In the genomic region with DNA sequence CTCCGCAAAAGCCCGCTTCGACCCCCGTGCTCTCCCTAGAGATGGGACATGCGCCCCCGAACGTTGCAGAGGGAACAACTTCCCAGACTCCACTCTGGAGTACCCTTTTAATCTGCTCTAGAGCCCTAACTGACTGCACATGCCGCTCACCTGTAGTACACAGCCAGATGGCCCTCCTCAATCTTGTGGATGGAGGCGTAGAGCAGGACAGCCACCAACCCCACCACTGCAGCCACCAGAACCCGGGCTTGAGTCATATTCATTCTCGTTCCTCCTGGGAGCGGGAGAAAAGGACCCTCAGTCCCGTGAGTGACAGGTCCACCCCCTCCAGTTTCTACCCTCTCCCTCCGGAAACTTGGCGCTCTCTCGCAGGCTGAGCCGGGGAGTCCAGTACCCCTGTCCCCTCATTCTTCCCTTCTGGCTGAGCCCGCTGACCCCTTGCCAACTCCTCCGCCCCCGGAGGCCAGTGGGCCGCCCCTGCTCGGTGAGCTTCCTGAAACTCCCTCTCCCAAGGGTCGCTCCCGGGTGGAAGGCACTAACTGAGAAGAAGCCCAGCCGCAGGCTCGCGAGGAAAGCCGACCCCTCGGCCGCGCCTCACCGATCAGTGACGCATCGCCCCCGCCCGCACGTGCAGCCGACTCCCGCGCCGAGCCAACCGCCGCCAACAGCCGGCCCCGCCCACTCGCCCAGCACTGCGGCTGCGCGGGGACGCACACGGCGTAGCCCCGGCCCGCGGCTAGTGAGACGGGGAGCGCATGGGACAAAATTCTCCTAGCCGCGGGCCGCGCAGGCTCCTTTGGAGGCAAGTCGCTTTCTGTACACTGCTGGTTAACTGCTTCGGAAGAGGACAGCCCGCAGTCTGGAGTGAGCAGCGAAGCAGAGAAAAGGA, we compare ENCODE assay signal across 1 cellular context.
TF ChIP-seq lines count a peak whose summit lies in the region.

A gene (minus strand): TSS at position 666 of the 889 bp plus-strand sequence. CDS start 403 bp downstream, at position 263.

TF ChIP-seq in HepG2, 621 proteins besides CTCF, POLR2A, EP300 and RAD21 (continued from another document and continues in another):
- TF ChIP-seq, protein P1, sequence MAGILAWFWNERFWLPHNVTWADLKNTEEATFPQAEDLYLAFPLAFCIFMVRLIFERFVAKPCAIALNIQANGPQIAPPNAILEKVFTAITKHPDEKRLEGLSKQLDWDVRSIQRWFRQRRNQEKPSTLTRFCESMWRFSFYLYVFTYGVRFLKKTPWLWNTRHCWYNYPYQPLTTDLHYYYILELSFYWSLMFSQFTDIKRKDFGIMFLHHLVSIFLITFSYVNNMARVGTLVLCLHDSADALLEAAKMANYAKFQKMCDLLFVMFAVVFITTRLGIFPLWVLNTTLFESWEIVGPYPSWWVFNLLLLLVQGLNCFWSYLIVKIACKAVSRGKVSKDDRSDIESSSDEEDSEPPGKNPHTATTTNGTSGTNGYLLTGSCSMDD (CRISPR knock-in tag; IDR thresholded peaks at IDR 0.05) = 0 out of 2 replicates have a peak, but pooled peaks have one; percentile 25
- TF ChIP-seq TRIM24 (CRISPR knock-in tag; IDR thresholded peaks at IDR 0.05) (no peak), RXRB (CRISPR knock-in tag; IDR thresholded peaks at IDR 0.05; ENCODE audit: borderline replicate concordance) (peak; percentile 37; the same call in 1 of the 2 replicates), TEAD3 (CRISPR knock-in tag; optimal IDR thresholded peaks at IDR 0.05; ENCODE audit: borderline replicate concordance) (peak; percentile 39), SP2 (CRISPR knock-in tag; IDR thresholded peaks at IDR 0.05) (peak; percentile 35; the same call in 1 of the 2 replicates), ARNT (IDR thresholded peaks at IDR 0.05) (no peak), NKX3-1 (CRISPR knock-in tag; IDR thresholded peaks at IDR 0.05) (peak; percentile 65; the same call in 1 of the 2 replicates), TBX2 (CRISPR knock-in tag; IDR thresholded peaks at IDR 0.05; ENCODE audit: borderline replicate concordance) (peak; percentile 72; the same call in 1 of the 2 replicates), SMAD9 (CRISPR knock-in tag; IDR thresholded peaks at IDR 0.05) (0 out of 2 replicates have a peak, but pooled peaks have one; percentile 14), ATF1 (CRISPR knock-in tag; IDR thresholded peaks at IDR 0.05) (no peak), ZBTB1 (CRISPR knock-in tag; IDR thresholded peaks at IDR 0.05; ENCODE audit: borderline replicate concordance) (no peak), CBX1 (IDR thresholded peaks at IDR 0.05; ENCODE audit: low read depth) (no peak), ZNF12 (CRISPR knock-in tag; IDR thresholded peaks at IDR 0.05) (peak; percentile 28; the same call in 1 of the 2 replicates), MED8 (CRISPR knock-in tag; IDR thresholded peaks at IDR 0.05; ENCODE audit: insufficient replicate concordance) (peak; percentile 80), RFXANK (CRISPR knock-in tag; IDR thresholded peaks at IDR 0.05) (no peak), PITX1 (CRISPR knock-in tag; IDR thresholded peaks at IDR 0.05) (no peak; the same call in 1 of the 2 replicates), FOXO1 (CRISPR knock-in tag; IDR thresholded peaks at IDR 0.05) (peak; percentile 80), ZNF724P (CRISPR knock-in tag; IDR thresholded peaks at IDR 0.05; ENCODE audit: borderline replicate concordance) (peak; percentile 93; the same call in 1 of the 2 replicates), MAZ (IDR thresholded peaks at IDR 0.05; ENCODE audit: borderline replicate concordance, low read depth, low read length) (peak; percentile 79), MAZ (CRISPR knock-in tag; IDR thresholded peaks at IDR 0.05; ENCODE audit: low read depth) (peak; percentile 91), PCBP2 (optimal IDR thresholded peaks at IDR 0.05; ENCODE audit: low read depth, low read length, poor library complexity, severe bottlenecking) (no peak)
- TF ChIP-seq, protein P2, sequence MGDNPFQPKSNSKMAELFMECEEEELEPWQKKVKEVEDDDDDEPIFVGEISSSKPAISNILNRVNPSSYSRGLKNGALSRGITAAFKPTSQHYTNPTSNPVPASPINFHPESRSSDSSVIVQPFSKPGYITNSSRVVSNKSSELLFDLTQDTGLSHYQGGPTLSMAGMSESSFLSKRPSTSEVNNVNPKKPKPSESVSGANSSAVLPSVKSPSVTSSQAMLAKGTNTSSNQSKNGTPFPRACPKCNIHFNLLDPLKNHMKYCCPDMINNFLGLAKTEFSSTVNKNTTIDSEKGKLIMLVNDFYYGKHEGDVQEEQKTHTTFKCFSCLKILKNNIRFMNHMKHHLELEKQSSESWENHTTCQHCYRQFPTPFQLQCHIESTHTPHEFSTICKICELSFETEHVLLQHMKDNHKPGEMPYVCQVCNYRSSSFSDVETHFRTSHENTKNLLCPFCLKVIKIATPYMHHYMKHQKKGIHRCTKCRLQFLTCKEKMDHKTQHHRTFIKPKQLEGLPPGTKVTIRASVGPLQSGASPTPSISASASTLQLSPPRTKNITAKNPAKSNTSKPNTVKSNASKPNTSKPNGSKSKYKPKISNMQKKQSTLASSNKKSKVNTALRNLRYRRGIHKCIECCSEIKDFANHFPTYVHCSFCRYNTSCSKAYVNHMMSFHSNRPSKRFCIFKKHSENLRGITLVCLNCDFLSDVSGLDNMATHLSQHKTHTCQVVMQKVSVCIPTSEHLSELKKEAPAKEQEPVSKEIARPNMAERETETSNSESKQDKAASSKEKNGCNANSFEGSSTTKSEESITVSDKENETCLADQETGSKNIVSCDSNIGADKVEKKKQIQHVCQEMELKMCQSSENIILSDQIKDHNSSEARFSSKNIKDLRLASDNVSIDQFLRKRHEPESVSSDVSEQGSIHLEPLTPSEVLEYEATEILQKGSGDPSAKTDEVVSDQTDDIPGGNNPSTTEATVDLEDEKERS (CRISPR knock-in tag; IDR thresholded peaks at IDR 0.05) = no peak
- TF ChIP-seq, protein P3, sequence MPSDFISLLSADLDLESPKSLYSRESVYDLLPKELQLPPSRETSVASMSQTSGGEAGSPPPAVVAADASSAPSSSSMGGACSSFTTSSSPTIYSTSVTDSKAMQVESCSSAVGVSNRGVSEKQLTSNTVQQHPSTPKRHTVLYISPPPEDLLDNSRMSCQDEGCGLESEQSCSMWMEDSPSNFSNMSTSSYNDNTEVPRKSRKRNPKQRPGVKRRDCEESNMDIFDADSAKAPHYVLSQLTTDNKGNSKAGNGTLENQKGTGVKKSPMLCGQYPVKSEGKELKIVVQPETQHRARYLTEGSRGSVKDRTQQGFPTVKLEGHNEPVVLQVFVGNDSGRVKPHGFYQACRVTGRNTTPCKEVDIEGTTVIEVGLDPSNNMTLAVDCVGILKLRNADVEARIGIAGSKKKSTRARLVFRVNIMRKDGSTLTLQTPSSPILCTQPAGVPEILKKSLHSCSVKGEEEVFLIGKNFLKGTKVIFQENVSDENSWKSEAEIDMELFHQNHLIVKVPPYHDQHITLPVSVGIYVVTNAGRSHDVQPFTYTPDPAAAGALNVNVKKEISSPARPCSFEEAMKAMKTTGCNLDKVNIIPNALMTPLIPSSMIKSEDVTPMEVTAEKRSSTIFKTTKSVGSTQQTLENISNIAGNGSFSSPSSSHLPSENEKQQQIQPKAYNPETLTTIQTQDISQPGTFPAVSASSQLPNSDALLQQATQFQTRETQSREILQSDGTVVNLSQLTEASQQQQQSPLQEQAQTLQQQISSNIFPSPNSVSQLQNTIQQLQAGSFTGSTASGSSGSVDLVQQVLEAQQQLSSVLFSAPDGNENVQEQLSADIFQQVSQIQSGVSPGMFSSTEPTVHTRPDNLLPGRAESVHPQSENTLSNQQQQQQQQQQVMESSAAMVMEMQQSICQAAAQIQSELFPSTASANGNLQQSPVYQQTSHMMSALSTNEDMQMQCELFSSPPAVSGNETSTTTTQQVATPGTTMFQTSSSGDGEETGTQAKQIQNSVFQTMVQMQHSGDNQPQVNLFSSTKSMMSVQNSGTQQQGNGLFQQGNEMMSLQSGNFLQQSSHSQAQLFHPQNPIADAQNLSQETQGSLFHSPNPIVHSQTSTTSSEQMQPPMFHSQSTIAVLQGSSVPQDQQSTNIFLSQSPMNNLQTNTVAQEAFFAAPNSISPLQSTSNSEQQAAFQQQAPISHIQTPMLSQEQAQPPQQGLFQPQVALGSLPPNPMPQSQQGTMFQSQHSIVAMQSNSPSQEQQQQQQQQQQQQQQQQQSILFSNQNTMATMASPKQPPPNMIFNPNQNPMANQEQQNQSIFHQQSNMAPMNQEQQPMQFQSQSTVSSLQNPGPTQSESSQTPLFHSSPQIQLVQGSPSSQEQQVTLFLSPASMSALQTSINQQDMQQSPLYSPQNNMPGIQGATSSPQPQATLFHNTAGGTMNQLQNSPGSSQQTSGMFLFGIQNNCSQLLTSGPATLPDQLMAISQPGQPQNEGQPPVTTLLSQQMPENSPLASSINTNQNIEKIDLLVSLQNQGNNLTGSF (CRISPR knock-in tag; IDR thresholded peaks at IDR 0.05) = peak; percentile 91
- TF ChIP-seq, protein P4, sequence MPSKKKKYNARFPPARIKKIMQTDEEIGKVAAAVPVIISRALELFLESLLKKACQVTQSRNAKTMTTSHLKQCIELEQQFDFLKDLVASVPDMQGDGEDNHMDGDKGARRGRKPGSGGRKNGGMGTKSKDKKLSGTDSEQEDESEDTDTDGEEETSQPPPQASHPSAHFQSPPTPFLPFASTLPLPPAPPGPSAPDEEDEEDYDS (CRISPR knock-in tag; IDR thresholded peaks at IDR 0.05) = peak; percentile 38; the same call in 1 of the 2 replicates
- TF ChIP-seq, protein P5, sequence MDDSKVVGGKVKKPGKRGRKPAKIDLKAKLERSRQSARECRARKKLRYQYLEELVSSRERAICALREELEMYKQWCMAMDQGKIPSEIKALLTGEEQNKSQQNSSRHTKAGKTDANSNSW (CRISPR knock-in tag; IDR thresholded peaks at IDR 0.05; ENCODE audit: borderline replicate concordance) = peak; percentile 85; the same call in 1 of the 2 replicates
- TF ChIP-seq, protein P6, sequence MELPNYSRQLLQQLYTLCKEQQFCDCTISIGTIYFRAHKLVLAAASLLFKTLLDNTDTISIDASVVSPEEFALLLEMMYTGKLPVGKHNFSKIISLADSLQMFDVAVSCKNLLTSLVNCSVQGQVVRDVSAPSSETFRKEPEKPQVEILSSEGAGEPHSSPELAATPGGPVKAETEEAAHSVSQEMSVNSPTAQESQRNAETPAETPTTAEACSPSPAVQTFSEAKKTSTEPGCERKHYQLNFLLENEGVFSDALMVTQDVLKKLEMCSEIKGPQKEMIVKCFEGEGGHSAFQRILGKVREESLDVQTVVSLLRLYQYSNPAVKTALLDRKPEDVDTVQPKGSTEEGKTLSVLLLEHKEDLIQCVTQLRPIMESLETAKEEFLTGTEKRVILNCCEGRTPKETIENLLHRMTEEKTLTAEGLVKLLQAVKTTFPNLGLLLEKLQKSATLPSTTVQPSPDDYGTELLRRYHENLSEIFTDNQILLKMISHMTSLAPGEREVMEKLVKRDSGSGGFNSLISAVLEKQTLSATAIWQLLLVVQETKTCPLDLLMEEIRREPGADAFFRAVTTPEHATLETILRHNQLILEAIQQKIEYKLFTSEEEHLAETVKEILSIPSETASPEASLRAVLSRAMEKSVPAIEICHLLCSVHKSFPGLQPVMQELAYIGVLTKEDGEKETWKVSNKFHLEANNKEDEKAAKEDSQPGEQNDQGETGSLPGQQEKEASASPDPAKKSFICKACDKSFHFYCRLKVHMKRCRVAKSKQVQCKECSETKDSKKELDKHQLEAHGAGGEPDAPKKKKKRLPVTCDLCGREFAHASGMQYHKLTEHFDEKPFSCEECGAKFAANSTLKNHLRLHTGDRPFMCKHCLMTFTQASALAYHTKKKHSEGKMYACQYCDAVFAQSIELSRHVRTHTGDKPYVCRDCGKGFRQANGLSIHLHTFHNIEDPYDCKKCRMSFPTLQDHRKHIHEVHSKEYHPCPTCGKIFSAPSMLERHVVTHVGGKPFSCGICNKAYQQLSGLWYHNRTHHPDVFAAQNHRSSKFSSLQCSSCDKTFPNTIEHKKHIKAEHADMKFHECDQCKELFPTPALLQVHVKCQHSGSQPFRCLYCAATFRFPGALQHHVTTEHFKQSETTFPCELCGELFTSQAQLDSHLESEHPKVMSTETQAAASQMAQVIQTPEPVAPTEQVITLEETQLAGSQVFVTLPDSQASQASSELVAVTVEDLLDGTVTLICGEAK (IDR thresholded peaks at IDR 0.05) = no peak
- TF ChIP-seq, protein P6 (CRISPR knock-in tag; IDR thresholded peaks at IDR 0.05) = peak; percentile 73; the same call in 1 of the 2 replicates
- TF ChIP-seq, protein P7, sequence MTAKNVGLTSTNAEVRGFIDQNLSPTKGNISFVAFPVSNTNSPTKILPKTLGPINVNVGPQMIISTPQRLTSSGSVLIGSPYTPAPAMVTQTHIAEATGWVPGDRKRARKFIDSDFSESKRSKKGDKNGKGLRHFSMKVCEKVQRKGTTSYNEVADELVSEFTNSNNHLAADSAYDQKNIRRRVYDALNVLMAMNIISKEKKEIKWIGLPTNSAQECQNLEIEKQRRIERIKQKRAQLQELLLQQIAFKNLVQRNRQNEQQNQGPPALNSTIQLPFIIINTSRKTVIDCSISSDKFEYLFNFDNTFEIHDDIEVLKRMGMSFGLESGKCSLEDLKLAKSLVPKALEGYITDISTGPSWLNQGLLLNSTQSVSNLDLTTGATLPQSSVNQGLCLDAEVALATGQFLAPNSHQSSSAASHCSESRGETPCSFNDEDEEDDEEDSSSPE (CRISPR knock-in tag; IDR thresholded peaks at IDR 0.05) = peak; percentile 96
